Comparison of ENCODE assay signal across 1 cellular context in the genomic region with DNA sequence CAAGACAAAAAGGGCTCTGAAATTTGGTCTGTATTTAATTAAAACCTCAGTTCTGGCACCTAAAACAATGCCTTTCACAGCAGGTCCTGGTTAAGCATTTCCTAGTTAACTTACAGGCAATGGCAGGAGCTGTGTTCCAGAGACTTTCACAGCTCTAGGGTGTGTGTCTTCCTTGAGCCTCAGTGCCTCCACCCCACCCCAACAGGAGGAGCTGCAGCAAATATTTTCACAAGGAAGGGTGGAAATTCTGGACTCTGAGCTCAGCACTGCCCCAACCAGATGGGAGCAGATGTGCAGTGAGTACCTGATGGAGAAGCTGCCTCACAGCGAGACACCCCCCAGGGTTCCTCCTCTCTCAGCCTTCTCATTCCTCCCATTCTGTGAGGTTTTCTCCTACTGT.
TF ChIP-seq lines count a peak whose summit lies in the region.

No MANE protein-coding gene starts in this region.

TF ChIP-seq in HCT116, 20 proteins besides CTCF, POLR2A, EP300 and RAD21 (continued from another document):
- TF ChIP-seq, protein P1, sequence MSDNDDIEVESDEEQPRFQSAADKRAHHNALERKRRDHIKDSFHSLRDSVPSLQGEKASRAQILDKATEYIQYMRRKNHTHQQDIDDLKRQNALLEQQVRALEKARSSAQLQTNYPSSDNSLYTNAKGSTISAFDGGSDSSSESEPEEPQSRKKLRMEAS (IDR thresholded peaks at IDR 0.05): no peak
- no peak for TF ChIP-seq ELF1 (IDR thresholded peaks at IDR 0.05; ENCODE audit: borderline replicate concordance, low read depth)
- no peak for TF ChIP-seq FOSL1 (IDR thresholded peaks at IDR 0.05; ENCODE audit: low read depth)
- TF ChIP-seq, protein P2, sequence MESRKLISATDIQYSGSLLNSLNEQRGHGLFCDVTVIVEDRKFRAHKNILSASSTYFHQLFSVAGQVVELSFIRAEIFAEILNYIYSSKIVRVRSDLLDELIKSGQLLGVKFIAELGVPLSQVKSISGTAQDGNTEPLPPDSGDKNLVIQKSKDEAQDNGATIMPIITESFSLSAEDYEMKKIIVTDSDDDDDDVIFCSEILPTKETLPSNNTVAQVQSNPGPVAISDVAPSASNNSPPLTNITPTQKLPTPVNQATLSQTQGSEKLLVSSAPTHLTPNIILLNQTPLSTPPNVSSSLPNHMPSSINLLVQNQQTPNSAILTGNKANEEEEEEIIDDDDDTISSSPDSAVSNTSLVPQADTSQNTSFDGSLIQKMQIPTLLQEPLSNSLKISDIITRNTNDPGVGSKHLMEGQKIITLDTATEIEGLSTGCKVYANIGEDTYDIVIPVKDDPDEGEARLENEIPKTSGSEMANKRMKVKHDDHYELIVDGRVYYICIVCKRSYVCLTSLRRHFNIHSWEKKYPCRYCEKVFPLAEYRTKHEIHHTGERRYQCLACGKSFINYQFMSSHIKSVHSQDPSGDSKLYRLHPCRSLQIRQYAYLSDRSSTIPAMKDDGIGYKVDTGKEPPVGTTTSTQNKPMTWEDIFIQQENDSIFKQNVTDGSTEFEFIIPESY (IDR thresholded peaks at IDR 0.05; ENCODE audit: extremely low read depth, insufficient replicate concordance, low read length): no peak
